In the genomic region with DNA sequence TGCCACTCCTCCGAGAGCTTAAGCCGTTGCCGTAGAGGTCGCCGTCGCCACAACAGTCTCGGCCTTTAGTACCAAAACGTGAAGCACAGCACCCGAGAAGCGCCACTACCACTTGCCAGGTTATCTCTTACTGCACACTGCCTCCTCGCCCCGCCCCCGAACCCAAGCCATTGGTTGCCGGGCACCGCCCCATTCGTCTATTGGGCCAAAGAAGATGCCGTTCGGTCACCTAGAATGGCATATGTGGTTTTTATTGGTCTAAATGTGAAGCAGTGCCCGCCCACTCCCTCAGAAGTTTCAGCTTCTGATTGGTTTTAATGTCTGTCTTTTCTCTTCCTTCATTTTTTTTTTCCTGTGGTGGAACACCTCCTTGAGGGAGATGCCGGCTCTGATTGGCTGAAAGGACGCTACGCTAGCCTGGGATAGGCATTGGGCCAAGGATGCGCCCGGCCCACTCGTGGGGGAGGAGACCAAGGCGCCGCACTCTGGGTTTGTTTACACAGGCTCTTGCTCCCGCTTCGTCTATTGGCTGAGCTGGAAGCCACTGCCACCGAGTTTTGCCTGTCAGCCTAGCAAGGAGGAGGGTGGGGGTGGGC, we compare ENCODE assay signal across 8 cellular contexts. TPM values are rescaled to one million over a fixed set of nuclear protein-coding genes. Genes with fewer than 3 reads are reported as not detected.
A peak's percentile ranks its signal among the peaks of the same experiment; 100 is the strongest.
DNase-seq lines count a peak whose midpoint lies in the region; ATAC-seq and TF ChIP-seq lines count a peak whose summit lies in the region.

Gene PAIP2B (minus strand): TSS at position 139 of the 596 bp plus-strand sequence. CDS start 24,514 bp downstream, outside the sequence.

- no peak for TF ChIP-seq CTCF in BE2C (IDR thresholded peaks at IDR 0.05; ENCODE audit: low read depth, low read length)

- peaks cover 20% of the 10 kb centered on the region for H3K27me3 Mint-ChIP-seq in dendritic cell treated with granulocyte-macrophage colony-stimulating factor and Interleukin-4, amounts not matched to agents 40 ng/mL and 50 ng/mL, for 4 days

- H3K4me1 ChIP-seq in BE2C = no peaks in the 10 kb centered on the region

- H3K4me1 Mint-ChIP-seq in dendritic cell treated with granulocyte-macrophage colony-stimulating factor and Interleukin-4, amounts not matched to agents 40 ng/mL and 50 ng/mL, for 4 days (ENCODE audit: low read depth) = peaks cover 15% of the 10 kb centered on the region

- DNase-seq in BE2C = peak; percentile 94
- peak; percentile 67 for DNase-seq in GM19240 (ENCODE audit: insufficient read length, low spot score)
- peak; percentile 100 for DNase-seq in NCI-H526 (lab: John Stamatoyannopoulos, UW)
- peak; percentile 88 to 98 for DNase-seq in activated CD4-positive, alpha-beta T cell treated with anti-CD3 and anti-CD28 coated beads, Interleukin-2, amount 50 U/mL, for 24 hours (ENCODE audit: low read depth in 1 of 2, low spot score in 1 of 2)
- DNase-seq in left lobe of liver (ENCODE audit: low spot score) = peak; percentile 99
- peak; percentile 98 to 99 for DNase-seq in stimulated activated CD4-positive, alpha-beta T cell treated with anti-CD3 and anti-CD28 coated beads, Interleukin-2, amount 100 ng/mL, for 24 hours

- peaks cover 23% of the 10 kb centered on the region for H3K9me3 Mint-ChIP-seq in dendritic cell treated with granulocyte-macrophage colony-stimulating factor and Interleukin-4, amounts not matched to agents 40 ng/mL and 50 ng/mL, for 4 days

- H3K4me3 Mint-ChIP-seq in dendritic cell treated with granulocyte-macrophage colony-stimulating factor and Interleukin-4, amounts not matched to agents 40 ng/mL and 50 ng/mL, for 4 days = peak within 1 kb of the TSS; percentile 93

- H3K4me3 ChIP-seq in BE2C (ENCODE audit: low read depth, low read length) = peak within 1 kb of the TSS; percentile 63

- no peaks in the 10 kb centered on the region for H3K9me3 ChIP-seq in BE2C

- no peaks in the 10 kb centered on the region for H3K36me3 ChIP-seq in BE2C

- no peaks in the 10 kb centered on the region for H3K27me3 ChIP-seq in BE2C

- peak within 1 kb of the TSS; percentile 68 for H3K27ac Mint-ChIP-seq in dendritic cell treated with granulocyte-macrophage colony-stimulating factor and Interleukin-4, amounts not matched to agents 40 ng/mL and 50 ng/mL, for 4 days

- H3K36me3 Mint-ChIP-seq in dendritic cell treated with granulocyte-macrophage colony-stimulating factor and Interleukin-4, amounts not matched to agents 40 ng/mL and 50 ng/mL, for 4 days (ENCODE audit: low read depth) = peaks cover 9% of the 10 kb centered on the region

- intact Hi-C loops in dendritic cell treated with granulocyte-macrophage colony-stimulating factor and Interleukin-4, amounts not matched to agents 40 ng/mL and 50 ng/mL, for 4 days (cut with micrococcal nuclease) = loop anchor here (1.0 to 10.0 kb wide), 3 partner anchors 49 to 932 kb away; partner anchors contain the start of genes SNRPG and ZNF638

- ATAC-seq in HG03457 (IDR thresholded peaks at IDR 0.05; ENCODE audit: unreplicated experiment) (peak; percentile 97), left lobe of liver (peak; percentile 90)

RNA-seq across cellular contexts. Expression of gene PAIP2B, which starts in this region (rescaled TPM):
- polyA plus RNA-seq in BE2C (2012; ENCODE audit: insufficient read depth, insufficient read length, low read depth) = 0.22 TPM
- total RNA-seq in left lobe of liver = 26.8 TPM

Comparison
In these comparisons a context has a peak if more than half of its experiments do, and no peak if none do; other contexts are left out.
1. Peak in every context shown above with its lines: DNase-seq, ATAC-seq and H3K4me3 ChIP-seq.